In genomic region chr17:27245230-27245696, GRCh38 we compare ENCODE assay signal across 8 cellular contexts. TPM values are rescaled to one million over a fixed set of nuclear protein-coding genes. Genes with fewer than 3 reads are reported as not detected.
DNase-seq lines count a peak whose midpoint lies in the region; ATAC-seq and TF ChIP-seq lines count a peak whose summit lies in the region.

No MANE protein-coding gene starts in this region.

- H3K27me3 Mint-ChIP-seq in natural killer cell (ENCODE audit: low read depth in 2 of 2): peaks cover 0 to 6% of the 10 kb centered on the region in 2 donors

- peaks cover 0 to 12% of the 10 kb centered on the region in 2 donors for H3K4me1 Mint-ChIP-seq in natural killer cell

- H3K27ac Mint-ChIP-seq in natural killer cell: peak overlapping the region in 1 of 2 donors; percentile 41

- no peaks in the 10 kb centered on the region for H3K9me3 Mint-ChIP-seq in natural killer cell

- DNase-seq in COR-L47 (lab: John Stamatoyannopoulos, UW) (peak; percentile 79), NCI-H82 (lab: John Stamatoyannopoulos, UW) (peak; percentile 97), activated T-cell treated with anti-CD3 and anti-CD28 coated beads for 1 hour (ENCODE audit: low read depth) (peak; percentile 22), fibroblast of gingiva (ENCODE audit: low read depth) (peak; percentile 95), natural killer cell (peak; percentile 23), stromal cell of bone marrow (ENCODE audit: low read depth) (peak; percentile 84)

- intact Hi-C loops in natural killer cell (cut with micrococcal nuclease): loop anchor here (2.0 kb wide), 1 partner anchor 356 kb away; no protein-coding TSS in a partner anchor

- ATAC-seq in GM19397 (IDR thresholded peaks at IDR 0.05; ENCODE audit: unreplicated experiment) (peak; percentile 85), HG03460 (IDR thresholded peaks at IDR 0.05; ENCODE audit: unreplicated experiment) (peak; percentile 80), natural killer cell (peak; percentile 72 to 92 (median 86))

- no peak overlapping the region for H3K4me3 Mint-ChIP-seq in natural killer cell

- TF ChIP-seq CTCF in natural killer cell (IDR thresholded peaks at IDR 0.05): peak; percentile 44

- no peaks in the 10 kb centered on the region for H3K36me3 Mint-ChIP-seq in natural killer cell

RNA-seq across cellular contexts. Expression of gene WSB1, which starts 48.7 kb away (rescaled TPM):
- total RNA-seq in natural killer cell: 100 to 1,000 TPM; 124 to 205 (median 187) TPM

Comparison
In these comparisons a context has a peak if more than half of its experiments do, and no peak if none do; other contexts are left out.
1. Peak in every context shown above with its lines: DNase-seq and ATAC-seq.
2. DNase-seq: peak in every context shown above with its lines; median percentile 97 in NCI-H82; 95 in fibroblast of gingiva; 84 in stromal cell of bone marrow; 79 in COR-L47; 23 in natural killer cell; 22 in activated T-cell treated with anti-CD3 and anti-CD28 coated beads for 1 hour.